In genomic region chr19:11152318-11153062, GRCh38 we compare ENCODE assay signal across 8 cellular contexts. TPM values are rescaled to one million over a fixed set of nuclear protein-coding genes. Genes with fewer than 3 reads are reported as not detected.
DNase-seq lines count a peak whose midpoint lies in the region; ATAC-seq and TF ChIP-seq lines count a peak whose summit lies in the region.
"Had no signal": no experiment of that assay in that cellular context is flagged by ENCODE, and none has a peak within 500 bp of the region (broad histone marks: within the 10 kb centered on the region; RNA-seq: fewer than 3 reads in every experiment).

No MANE protein-coding gene starts in this region.

- H3K4me3 Mint-ChIP-seq in naive thymus-derived CD4-positive, alpha-beta T cell, result peak overlapping the region in 1 of 10 donors; percentile 2
- H3K4me3 Mint-ChIP-seq in H9, result peak overlapping the region in 1 of 2 experiments; percentile 8; a peak in 1 of 5 replicates

- H2AK5ac ChIP-seq in H9 (ENCODE audit: insufficient read length, low read length), result no peak overlapping the region

- TF ChIP-seq CTCF in PC-3 (conservative IDR thresholded peaks at IDR 0.05; ENCODE audit: low read depth, low read length) (no peak), mucosa of descending colon (IDR thresholded peaks at IDR 0.05) (no peak), H9 (conservative IDR thresholded peaks at IDR 0.05) (no peak)

- H4K20me1 ChIP-seq in PC-3 (ENCODE audit: low read length), result no peaks in the 10 kb centered on the region
- no peaks in the 10 kb centered on the region for H4K20me1 ChIP-seq in H9 (ENCODE audit: control insufficient read depth, insufficient read depth, insufficient read length)

- H4K5ac ChIP-seq in H9 (ENCODE audit: insufficient read length, low read depth, low read length), result no peak overlapping the region

- H3K36me3 ChIP-seq in PC-3 (ENCODE audit: low read depth, low read length) (peaks cover 20% of the 10 kb centered on the region), esophagus (ENCODE audit: control insufficient read depth in 2 of 2, insufficient read depth in 2 of 2, low read length in 1 of 2) (no peaks in the 10 kb centered on the region), mucosa of descending colon (ENCODE audit: low read depth) (no peaks in the 10 kb centered on the region)
- H3K36me3 ChIP-seq in naive thymus-derived CD4-positive, alpha-beta T cell (ENCODE audit: control insufficient read depth in 2 of 3, insufficient read depth in 3 of 3, low read length in 3 of 3), result no peaks in the 10 kb centered on the region

- intact Hi-C loops in PC-3 (cut with micrococcal nuclease) (no loop called here), mucosa of descending colon (cut with DNase I, micrococcal nuclease) (no loop called here)
- intact Hi-C loops in naive thymus-derived CD4-positive, alpha-beta T cell (cut with micrococcal nuclease), result no loop called here

- peaks cover 8% of the 10 kb centered on the region for H3K79me1 ChIP-seq in H9 (ENCODE audit: insufficient read depth, low read depth, low read length, poor library complexity, severe bottlenecking)

- no peak overlapping the region for H2BK12ac ChIP-seq in H9 (ENCODE audit: insufficient read length, low read depth, low read length)

- ATAC-seq in PC-3 (peak; percentile 40), mucosa of descending colon (peak; percentile 50)
- no peak for ATAC-seq in naive thymus-derived CD4-positive, alpha-beta T cell

- BruUV-seq in PC-3 (replicated peaks; lab: Mats Ljungman, UMichigan), result TSS peak; percentile 18

- no peaks in the 10 kb centered on the region for H3K9me3 Mint-ChIP-seq in naive thymus-derived CD4-positive, alpha-beta T cell
- no peaks in the 10 kb centered on the region for H3K9me3 Mint-ChIP-seq in H9

- H3K18ac ChIP-seq in H9 (ENCODE audit: insufficient read length, low read depth, low read length), result no peak overlapping the region

- no peaks in the 10 kb centered on the region for H3K27me3 ChIP-seq in PC-3 (ENCODE audit: low read length)
- H3K27me3 ChIP-seq in esophagus (ENCODE audit: control insufficient read depth in 1 of 2, insufficient read depth in 2 of 2, low read length in 2 of 2), result no peaks in the 10 kb centered on the region
- H3K27me3 ChIP-seq in naive thymus-derived CD4-positive, alpha-beta T cell (ENCODE audit: control insufficient read depth in 2 of 2, insufficient read depth in 2 of 2, low read length in 2 of 2), result no peaks in the 10 kb centered on the region
- H3K27me3 ChIP-seq in H9 (ENCODE audit: insufficient read depth, low read length), result no peaks in the 10 kb centered on the region

- H3K4me1 Mint-ChIP-seq in naive thymus-derived CD4-positive, alpha-beta T cell, result peaks cover 7 to 30% (median 15%) of the 10 kb centered on the region in 7 donors
- peaks cover 10% of the 10 kb centered on the region in 2 experiments for H3K4me1 Mint-ChIP-seq in H9

- no peak overlapping the region for H2BK15ac ChIP-seq in H9 (ENCODE audit: low read depth, low read length)

- peak overlapping the region; percentile 27; the same call in 1 of the 2 replicates for H3K4me3 ChIP-seq in PC-3 (ENCODE audit: low read length)
- H3K4me3 ChIP-seq in esophagus (ENCODE audit: low read depth in 1 of 2, low read length in 2 of 2), result no peak overlapping the region
- H3K4me3 ChIP-seq in mucosa of descending colon, result no peak overlapping the region
- no peak overlapping the region for H3K4me3 ChIP-seq in naive thymus-derived CD4-positive, alpha-beta T cell (ENCODE audit: low read length)

- 51 to 52% methylated on average over 11 of the region's 11 CpGs for WGBS in esophagus, 2 donors
- WGBS in H9 (ENCODE audit: extremely low coverage, insufficient read length, low lambda C conversion rate), result no CpG with 5 or more reads among the region's 11 CpGs

- H4K8ac ChIP-seq in H9 (replicated peaks; ENCODE audit: insufficient read length, low read depth, low read length), result no peak overlapping the region

- peaks cover 0 to 12% (median 0%) of the 10 kb centered on the region in 5 donors for H3K36me3 Mint-ChIP-seq in naive thymus-derived CD4-positive, alpha-beta T cell
- H3K36me3 Mint-ChIP-seq in H9 (ENCODE audit: insufficient read depth in 1 of 3, low read depth in 3 of 3), result peaks cover 9 to 35% (median 34%) of the 10 kb centered on the region in 3 experiments

- no peak overlapping the region for H3T11ph ChIP-seq in H9 (ENCODE audit: low read length)

- peaks cover 3% of the 10 kb centered on the region for H3K23me2 ChIP-seq in H9 (ENCODE audit: insufficient read length, low read depth, low read length, poor library complexity, severe bottlenecking)

- H3K56ac ChIP-seq in H9 (ENCODE audit: insufficient read length, low read depth, low read length), result no peak overlapping the region

- no peaks in the 10 kb centered on the region for H3K9me2 ChIP-seq in PC-3 (replicated peaks; ENCODE audit: low read length)

- no peak overlapping the region for H2BK20ac ChIP-seq in H9 (ENCODE audit: low read depth, low read length, poor library complexity, severe bottlenecking)

- H2AFZ ChIP-seq in PC-3 (ENCODE audit: low read length), result no peak overlapping the region
- H2AFZ ChIP-seq in H9 (ENCODE audit: low read length), result no peak overlapping the region

- CTCF ChIA-PET in PC-3 (lab: Charles Lee), result interaction anchor here (0.6 to 1.2 kb wide), 4 partner anchors 10 to 52 kb away, joined by 3 to 6 read pairs (median 4); no protein-coding TSS in a partner anchor
- CTCF ChIA-PET in naive thymus-derived CD4-positive, alpha-beta T cell (lab: Charles Lee), result interaction anchor here (0.6 kb wide), 1 partner anchor 132 kb away, joined by 5 read pairs; no protein-coding TSS in a partner anchor

- no peaks in the 10 kb centered on the region for H3F3A ChIP-seq in PC-3 (ENCODE audit: low read length, unreplicated experiment)

- H3K27ac ChIP-seq in PC-3 (ENCODE audit: low read length) (peak overlapping the region; percentile 65), esophagus (ENCODE audit: low read depth in 2 of 2, low read length in 1 of 2) (peak overlapping the region; percentile 61 to 81), H9 (ENCODE audit: insufficient read length, low read depth, low read length) (no peak overlapping the region)
- H3K27ac ChIP-seq in naive thymus-derived CD4-positive, alpha-beta T cell (ENCODE audit: low read depth, low read length), result no peak overlapping the region

- no peak overlapping the region for H3K14ac ChIP-seq in H9 (ENCODE audit: insufficient read depth, low read length)

- no peak overlapping the region for H4K91ac ChIP-seq in H9 (ENCODE audit: insufficient read length, low read depth, low read length)

- H3K27me3 Mint-ChIP-seq in naive thymus-derived CD4-positive, alpha-beta T cell, result no peaks in the 10 kb centered on the region
- no peaks in the 10 kb centered on the region for H3K27me3 Mint-ChIP-seq in H9 (ENCODE audit: low read depth)

- DNase-seq in PC-3 (peak; percentile 82), mucosa of descending colon (peak; percentile 52 to 73 (median 61)), ureter (ENCODE audit: low spot score) (peak; percentile 82), H9 (no peak), activated gamma-delta T cell treated with Interleukin-2 at 50 U/mL for 16 hours (no peak)
- no peak for DNase-seq in naive thymus-derived CD4-positive, alpha-beta T cell
- DNase-seq: NCI-H524 treated with DMSO at 0.1 percent for 48 hours had no signal

- no peak overlapping the region for H3K27ac Mint-ChIP-seq in naive thymus-derived CD4-positive, alpha-beta T cell
- peak overlapping the region in 1 of 3 experiments; percentile 83; a peak in 1 of 7 replicates for H3K27ac Mint-ChIP-seq in H9

- H3K4me1 ChIP-seq in PC-3 (ENCODE audit: insufficient read depth, low read length) (peaks cover 28% of the 10 kb centered on the region), esophagus (ENCODE audit: control insufficient read depth in 2 of 2, insufficient read depth in 2 of 2, low read length in 1 of 2) (peaks cover 2 to 6% of the 10 kb centered on the region in 2 donors), mucosa of descending colon (ENCODE audit: low read depth) (peaks cover 12% of the 10 kb centered on the region), H9 (ENCODE audit: insufficient read depth, low read length) (no peaks in the 10 kb centered on the region; the same call in 1 of the 2 replicates)
- H3K4me1 ChIP-seq in naive thymus-derived CD4-positive, alpha-beta T cell (ENCODE audit: control insufficient read depth in 2 of 2, insufficient read depth in 2 of 2, low read length in 2 of 2), result peaks cover 6 to 15% of the 10 kb centered on the region in 2 donors

- no peak overlapping the region for H2BK5ac ChIP-seq in H9 (ENCODE audit: insufficient read length, low read length)

- H2BK120ac ChIP-seq in H9 (ENCODE audit: low read depth, low read length, poor library complexity, severe bottlenecking), result no peak overlapping the region

- peak overlapping the region; percentile 53 for H3K4me2 ChIP-seq in PC-3 (ENCODE audit: low read length)
- H3K4me2 ChIP-seq in H9 (ENCODE audit: insufficient read depth, insufficient read length, low read length), result no peak overlapping the region

- POLR2A ChIA-PET in PC-3 (lab: Charles Lee; ENCODE audit: unreplicated experiment), result interaction anchor here (0.5 to 1.3 kb wide), 3 partner anchors 9 to 1794 kb away, joined by 7 to 14 read pairs (median 8); no protein-coding TSS in a partner anchor
- POLR2A ChIA-PET in naive thymus-derived CD4-positive, alpha-beta T cell (lab: Charles Lee), result no interaction called here

- no peak overlapping the region for H3K4ac ChIP-seq in H9 (ENCODE audit: low read depth, low read length)

- H3K79me2 ChIP-seq in PC-3 (ENCODE audit: low read length) (peaks cover 60% of the 10 kb centered on the region), H9 (ENCODE audit: insufficient read depth, low read length) (peaks cover 6% of the 10 kb centered on the region; the same call in 1 of the 2 replicates)

- H3K9ac ChIP-seq in PC-3 (ENCODE audit: low read length), result no peak overlapping the region; the same call in 1 of the 2 replicates
- H3K9ac ChIP-seq in H9 (ENCODE audit: extremely low read depth, insufficient read length, low read length), result no peak overlapping the region

- H3K9me3 ChIP-seq in PC-3 (ENCODE audit: low read length) (no peaks in the 10 kb centered on the region), esophagus (ENCODE audit: control insufficient read depth in 2 of 2, insufficient read depth in 1 of 2, low read depth in 1 of 2, low read length in 1 of 2) (no peaks in the 10 kb centered on the region), mucosa of descending colon (no peaks in the 10 kb centered on the region), H9 (ENCODE audit: control insufficient read depth, low read depth, low read length) (no peaks in the 10 kb centered on the region)
- H3K9me3 ChIP-seq in naive thymus-derived CD4-positive, alpha-beta T cell (ENCODE audit: control insufficient read depth in 2 of 3, low read length in 3 of 3), result no peaks in the 10 kb centered on the region

- H3K23ac ChIP-seq in H9 (ENCODE audit: insufficient read length, low read depth, low read length), result no peak overlapping the region

RNA-seq across cellular contexts. Expression of gene SPC24, which starts 3.1 kb away (rescaled TPM):
- total RNA-seq in PC-3 (2014; rRNA removed) (136 and 142 TPM in 2 replicates), mucosa of descending colon (10 to 100 TPM in 1 of 3 donors, 1 to 10 TPM in 2; 2.8 to 15.8 (median 3.8) TPM), ureter (1.4 TPM), H9 (2021) (50.8 and 51.5 TPM in 2 replicates)
- polyA plus RNA-seq in esophagus, result 10 to 100 TPM in 1 of 2 donors, 1 to 10 TPM in 1; 3.7 to 11.4 TPM
- total RNA-seq in naive thymus-derived CD4-positive, alpha-beta T cell, result 10 to 100 TPM in 1 of 5 experiments, 1 to 10 TPM in 2, under 1 TPM in 2; 0.56 to 45.4 (median 1.9) TPM
- polyA plus RNA-seq in naive thymus-derived CD4-positive, alpha-beta T cell, result under 1 TPM in 1 of 2 donors, not detected in 1; 0.33 TPM

RNA-seq across cellular contexts. Expression of gene KANK2, which starts 44.9 kb away (rescaled TPM):
- total RNA-seq in PC-3 (2014; rRNA removed) (96.6 and 98.4 TPM in 2 replicates), mucosa of descending colon (100 to 1,000 TPM in 1 of 3 donors, 10 to 100 TPM in 2; 28.0 to 562 (median 77.5) TPM), ureter (170 TPM), H9 (2021) (42.0 and 44.0 TPM in 2 replicates)
- polyA plus RNA-seq in esophagus, result 10 to 100 TPM; 33.1 to 53.9 TPM
- total RNA-seq in naive thymus-derived CD4-positive, alpha-beta T cell, result 1 to 10 TPM in 1 of 5 experiments, under 1 TPM in 4; 0.32 to 2.9 (median 0.53) TPM
- polyA plus RNA-seq in naive thymus-derived CD4-positive, alpha-beta T cell, result not detected

Comparison
In these comparisons a context has a peak if more than half of its experiments do, and no peak if none do; other contexts are left out.
1. DNase-seq: peak in PC-3 (single experiment), mucosa of descending colon (3 of 3) and ureter (single experiment); none in naive thymus-derived CD4-positive, alpha-beta T cell (0 of 9), H9 (single experiment) and activated gamma-delta T cell treated with Interleukin-2 at 50 U/mL for 16 hours (single experiment).
2. H3K27ac ChIP-seq: peak in PC-3 (single experiment) and esophagus (2 of 2); none in naive thymus-derived CD4-positive, alpha-beta T cell (single experiment) and H9 (single experiment).
3. RNA of gene KANK2, which starts 44.9 kb away (total RNA-seq): 170 TPM in ureter (single experiment), 96.6 to 98.4 TPM in PC-3, 28.0 to 562 TPM in mucosa of descending colon and 42.0 to 44.0 TPM in H9; 0.32 to 2.9 TPM in naive thymus-derived CD4-positive, alpha-beta T cell; every median in the first group is over 4 times any median in the second.